Comparison of ENCODE assay signal across 8 cellular contexts in the genomic region with DNA sequence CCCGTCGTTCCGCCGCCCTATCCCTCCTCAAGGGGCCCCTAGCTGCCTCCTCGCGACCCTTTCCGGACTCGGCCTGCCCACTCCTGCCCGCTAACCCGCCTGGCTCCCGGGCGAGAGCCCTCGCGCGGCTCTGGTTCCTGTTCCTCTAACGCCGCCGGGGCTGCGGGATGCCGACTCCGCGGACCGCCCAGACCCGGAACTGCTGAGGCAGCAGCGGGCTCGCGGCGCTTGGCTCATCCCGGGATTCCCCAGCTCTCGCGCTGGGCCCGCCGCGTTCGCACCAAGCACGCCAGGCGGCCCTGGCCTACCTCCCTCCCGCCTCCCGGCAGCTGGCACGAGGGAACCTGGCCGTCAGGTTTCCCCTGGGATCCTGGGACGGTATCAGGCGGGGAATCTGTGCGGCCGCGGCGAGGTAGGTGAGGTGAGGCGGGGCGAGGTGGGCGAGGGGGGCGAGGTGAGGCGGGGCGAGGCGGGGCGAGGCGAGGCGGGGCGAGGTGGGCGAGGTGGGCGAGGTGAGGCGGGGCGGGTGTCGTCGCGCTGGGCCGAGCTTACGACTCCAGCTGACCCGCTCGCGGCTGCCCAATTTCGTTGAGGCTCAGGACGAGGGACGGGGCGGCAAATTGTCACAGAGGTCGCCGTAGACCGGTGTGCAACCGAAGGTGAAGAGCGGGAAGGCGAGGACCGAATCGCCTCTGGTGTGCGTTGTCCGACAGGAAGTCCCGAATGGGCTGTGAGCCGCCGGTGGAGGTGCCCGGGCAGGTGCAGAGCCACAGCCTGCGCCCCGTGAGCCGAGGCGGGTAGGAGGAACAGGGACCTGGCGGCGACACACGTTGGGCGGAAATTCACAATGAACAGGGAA. TPM values are rescaled to one million over a fixed set of nuclear protein-coding genes. Genes with fewer than 3 reads are reported as not detected.
DNase-seq lines count a peak whose midpoint lies in the region; ATAC-seq and TF ChIP-seq lines count a peak whose summit lies in the region.

TSS of gene CCDC122 (minus strand) at position 418 of the 859 bp plus-strand sequence. CDS start 10,364 bp downstream, outside the sequence.
TSS of gene LACC1 (plus strand) at position 582 of the 859 bp plus-strand sequence. CDS start 1,082 bp downstream, outside the sequence.

- no peaks in the 10 kb centered on the region for H3K9me3 ChIP-seq in AG04450 (ENCODE audit: control insufficient read depth, insufficient read depth, low read length)

- H3K4me1 Mint-ChIP-seq in endothelial cell (ENCODE audit: unreplicated experiment) (peaks cover 21% of the 10 kb centered on the region), mesothelial cell of epicardium (peaks cover 28% of the 10 kb centered on the region)

- H3K4me3 ChIP-seq in AG04450 (ENCODE audit: low read depth, low read length), result peak within 1 kb of the TSS; percentile 72

- POLR2A ChIA-PET in AG04450 (lab: Yijun Ruan, JAX), result interaction anchor here (0.6 to 1.5 kb wide), 7 partner anchors 9 to 996 kb away, joined by 3 to 8 read pairs (median 3); no protein-coding TSS in a partner anchor

- DNase-seq in AG04450 (ENCODE audit: low read depth, low spot score), result peak; percentile 54
- DNase-seq in NCI-H748 treated with DMSO at 0.1 percent for 48 hours (lab: John Stamatoyannopoulos, UW), result peak; percentile 57
- DNase-seq in activated CD8-positive, alpha-beta memory T cell treated with anti-CD3 and anti-CD28 coated beads, Interleukin-2, amount 50 U/mL, for 4 hours, result peak; percentile 77
- peak; percentile 81 for DNase-seq in endothelial cell (ENCODE audit: low spot score)
- peak; percentile 70 to 82 for DNase-seq in mesothelial cell of epicardium (ENCODE audit: low spot score in 2 of 2, unreplicated experiment in 2 of 2)
- peak; percentile 41 to 61 for DNase-seq in stimulated activated CD8-positive, alpha-beta memory T cell treated with anti-CD3 and anti-CD28 coated beads, Interleukin-2, amount 100 ng/mL, for 1 hour (ENCODE audit: low read depth in 2 of 2)

- no peak for TF ChIP-seq CTCF in AG04450 (IDR thresholded peaks at IDR 0.05; ENCODE audit: low read depth, low read length)
- TF ChIP-seq CTCF in endothelial cell (IDR thresholded peaks at IDR 0.05; ENCODE audit: unreplicated experiment), result no peak
- TF ChIP-seq CTCF in mesothelial cell of epicardium (IDR thresholded peaks at IDR 0.05; ENCODE audit: unreplicated experiment), result no peak

- H3K9me3 Mint-ChIP-seq in endothelial cell (ENCODE audit: unreplicated experiment) (no peaks in the 10 kb centered on the region), mesothelial cell of epicardium (no peaks in the 10 kb centered on the region)

- no peaks in the 10 kb centered on the region for H3K27me3 ChIP-seq in AG04450 (ENCODE audit: control insufficient read depth, insufficient read depth, low read length)

- peak within 1 kb of the TSS; percentile 92 for H3K27ac Mint-ChIP-seq in endothelial cell (ENCODE audit: unreplicated experiment)
- H3K27ac Mint-ChIP-seq in mesothelial cell of epicardium, result peak within 1 kb of the TSS; percentile 93

- peak within 1 kb of the TSS; percentile 90 for H3K4me3 Mint-ChIP-seq in endothelial cell (ENCODE audit: unreplicated experiment)
- peak within 1 kb of the TSS; percentile 83 for H3K4me3 Mint-ChIP-seq in mesothelial cell of epicardium

- ATAC-seq in GM18511 (IDR thresholded peaks at IDR 0.05; ENCODE audit: unreplicated experiment), result peak; percentile 81
- ATAC-seq in HG02973 (IDR thresholded peaks at IDR 0.05; ENCODE audit: unreplicated experiment), result peak; percentile 77

- peak within 1 kb of the TSS; percentile 86 for H3K27ac ChIP-seq in AG04450 (ENCODE audit: low read depth, low read length)

- CTCF ChIA-PET in AG04450 (lab: Charles Lee), result interaction anchor here (0.8 to 1.4 kb wide), 2 partner anchors 15 to 815 kb away, joined by 3 read pairs; no protein-coding TSS in a partner anchor

- H3K36me3 Mint-ChIP-seq in endothelial cell (ENCODE audit: low read depth, unreplicated experiment), result peaks cover 7% of the 10 kb centered on the region
- no peaks in the 10 kb centered on the region for H3K36me3 Mint-ChIP-seq in mesothelial cell of epicardium

- H3K27me3 Mint-ChIP-seq in endothelial cell (ENCODE audit: unreplicated experiment) (peaks cover 6% of the 10 kb centered on the region), mesothelial cell of epicardium (ENCODE audit: low read depth) (peaks cover 18% of the 10 kb centered on the region)

RNA-seq across cellular contexts. Expression of gene CCDC122, which starts in this region (rescaled TPM):
- 1.6 and 1.7 TPM in 2 replicates for polyA plus RNA-seq in AG04450 (2011; rRNA removed)
- polyA minus RNA-seq in AG04450 (2011; rRNA and poly(A)+ RNA removed), result 0.74 and 1.1 TPM in 2 replicates
- 7.1 TPM for total RNA-seq in endothelial cell (ENCODE audit: unreplicated experiment)
- 11.2 to 16.4 TPM (median 11.5 TPM) in 3 replicates for total RNA-seq in mesothelial cell of epicardium

RNA-seq across cellular contexts. Expression of gene LACC1, which starts in this region (rescaled TPM):
- polyA plus RNA-seq in AG04450 (2011; rRNA removed), result 9.0 and 11.7 TPM in 2 replicates
- polyA minus RNA-seq in AG04450 (2011; rRNA and poly(A)+ RNA removed), result 1.2 and 3.2 TPM in 2 replicates
- total RNA-seq in endothelial cell (ENCODE audit: unreplicated experiment) (4.8 TPM), mesothelial cell of epicardium (2.0 to 2.3 TPM (median 2.1 TPM) in 3 replicates)

Comparison
In these comparisons a context has a peak if more than half of its experiments do, and no peak if none do; other contexts are left out.
1. Peak in every context shown above with its lines: DNase-seq, ATAC-seq, H3K4me3 ChIP-seq and H3K27ac ChIP-seq.